ENCODE assay signal across 8 cellular contexts in genomic region chr11:120335596-120335927, GRCh38. TPM values are rescaled to one million over a fixed set of nuclear protein-coding genes. Genes with fewer than 3 reads are reported as not detected.
DNase-seq lines count a peak whose midpoint lies in the region; ATAC-seq, FAIRE-seq and TF ChIP-seq lines count a peak whose summit lies in the region.

No MANE protein-coding gene starts in this region.

- H3K27ac ChIP-seq in foreskin keratinocyte (no peak overlapping the region), pancreas (peak overlapping the region; percentile 66 to 95 (median 89))

- H3K36me3 ChIP-seq in pancreas, result no peaks in the 10 kb centered on the region

- CTCF ChIA-PET in AG04449 (lab: Yijun Ruan, JAX), result interaction anchor here (0.7 to 3.3 kb wide), 48 partner anchors 9 to 883 kb away, joined by 3 to 22 read pairs (median 5); partner anchors contain the start of gene GRIK4

- POLR2A ChIA-PET in AG04449 (lab: Yijun Ruan, JAX), result interaction anchor here (0.5 to 2.9 kb wide), 5 partner anchors 28 to 97 kb away, joined by 3 to 10 read pairs (median 4); no protein-coding TSS in a partner anchor

- TF ChIP-seq CTCF in AG04449 (IDR thresholded peaks at IDR 0.05; ENCODE audit: insufficient read depth, low read length, missing control alignments) (no peak), foreskin keratinocyte (conservative IDR thresholded peaks at IDR 0.05) (no peak), pancreas (IDR thresholded peaks at IDR 0.05) (no peak), D721Med (IDR thresholded peaks at IDR 0.05; ENCODE audit: insufficient read depth, missing control alignments) (no peak)

- H3K4me1 ChIP-seq in foreskin keratinocyte (peaks cover 27% of the 10 kb centered on the region), pancreas (peaks cover 23 to 33% (median 26%) of the 10 kb centered on the region in 3 donors)

- H3K9me3 ChIP-seq in pancreas, result no peaks in the 10 kb centered on the region

- peak overlapping the region; percentile 61 for H3K4me3 ChIP-seq in AG04449 (ENCODE audit: low read depth, low read length)
- peak overlapping the region; percentile 49 to 90 (median 78) for H3K4me3 ChIP-seq in pancreas

- ATAC-seq in GM19043 (IDR thresholded peaks at IDR 0.05; ENCODE audit: low read depth, unreplicated experiment), result peak; percentile 16
- ATAC-seq in HG03432 (IDR thresholded peaks at IDR 0.05; ENCODE audit: unreplicated experiment), result peak; percentile 28
- peak; percentile 13 for ATAC-seq in foreskin keratinocyte
- peak; percentile 39 to 59 (median 50) for ATAC-seq in pancreas

- H3K27me3 ChIP-seq in foreskin keratinocyte (no peaks in the 10 kb centered on the region), pancreas (no peaks in the 10 kb centered on the region)

- 0 to 1% methylated on average over 18 of the region's 18 CpGs for WGBS in pancreas, 2 donors

- FAIRE-seq in pancreas (lab: Jason Lieb, UNC), result no peak
- no peak for FAIRE-seq in D721Med (lab: Jason Lieb, UNC)

- DNase-seq in AG04449 (ENCODE audit: low read depth, low spot score), result no peak
- peak; percentile 24 to 25 for DNase-seq in activated CD4-positive, alpha-beta T cell treated with anti-CD3 and anti-CD28 coated beads for 4 hours
- no peak for DNase-seq in foreskin keratinocyte
- peak in 3 of 6 donors; percentile 49 to 83 (median 78) for DNase-seq in pancreas
- DNase-seq in AG20443 (ENCODE audit: low spot score), result no peak
- DNase-seq in D721Med (ENCODE audit: insufficient read length, low spot score), result no peak

- intact Hi-C loops in pancreas (cut with DNase I), result no loop called here

RNA-seq across cellular contexts. Expression of gene ARHGEF12, which starts 0.7 kb away (rescaled TPM):
- 61.3 and 66.7 TPM in 2 replicates for total RNA-seq in foreskin keratinocyte
- 7.2 and 8.2 TPM in 2 replicates for polyA plus RNA-seq in foreskin keratinocyte
- 10 to 100 TPM; 36.7 to 74.7 (median 41.7) TPM for total RNA-seq in pancreas
- 10 to 100 TPM; 13.8 to 18.6 TPM for polyA plus RNA-seq in pancreas

RNA-seq across cellular contexts. Expression of gene TLCD5, which starts 10.5 kb away (rescaled TPM):
- total RNA-seq in foreskin keratinocyte (2.7 and 3.4 TPM in 2 replicates), pancreas (1 to 10 TPM; 1.7 to 5.7 (median 2.6) TPM)
- polyA plus RNA-seq in foreskin keratinocyte (4.1 and 4.2 TPM in 2 replicates), pancreas (1 to 10 TPM; 1.5 to 3.4 TPM)

Comparison
In these comparisons a context has a peak if more than half of its experiments do, and no peak if none do; other contexts are left out.
1. DNase-seq: peak in activated CD4-positive, alpha-beta T cell treated with anti-CD3 and anti-CD28 coated beads for 4 hours (2 of 2); none in AG04449 (single experiment), foreskin keratinocyte (0 of 2), AG20443 (single experiment) and D721Med (single experiment).
2. Peak in every context shown above with its lines, with median percentiles within 50 percentile points of each other: ATAC-seq.